Comparison of ENCODE assay signal across 8 cellular contexts in the genomic region with DNA sequence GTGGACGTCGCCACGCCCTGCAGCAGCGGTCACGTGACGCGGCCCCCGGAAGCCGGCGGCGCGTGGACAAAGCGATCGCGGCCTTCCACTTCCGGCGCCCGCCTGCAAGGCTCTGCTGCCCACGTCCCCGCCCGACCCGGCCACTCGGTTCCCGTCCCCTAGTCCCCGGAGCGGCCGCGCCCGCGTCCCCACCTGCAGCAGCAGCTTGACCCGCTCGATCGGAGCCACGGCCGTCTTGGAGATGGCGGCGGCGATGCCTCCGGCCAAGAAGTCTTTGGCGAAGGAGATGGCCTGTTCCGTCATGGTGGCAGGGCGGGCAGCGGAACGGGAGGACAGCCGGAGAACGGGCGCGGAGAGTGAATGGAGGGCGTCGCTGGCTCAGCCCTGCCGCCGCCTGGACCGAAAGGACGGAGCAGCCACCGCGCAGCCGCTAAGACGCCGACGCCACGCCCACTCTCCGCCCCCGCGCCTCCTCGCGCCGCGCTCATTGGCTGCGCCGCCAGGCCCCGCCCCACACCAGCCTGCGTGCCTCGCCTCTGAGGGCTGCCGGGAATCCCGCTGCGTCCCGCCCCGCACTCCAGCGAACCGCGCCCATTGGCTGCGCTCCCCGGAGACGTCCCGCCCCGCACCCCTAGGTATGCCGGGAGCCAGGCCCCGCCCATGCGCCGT.
A peak's percentile ranks its signal among the peaks of the same experiment; 100 is the strongest.
DNase-seq lines count a peak whose midpoint lies in the region; ATAC-seq and TF ChIP-seq lines count a peak whose summit lies in the region.

A gene (minus strand): TSS at position 407 of the 669 bp plus-strand sequence. CDS start 104 bp downstream, at position 303.

- no peak for TF ChIP-seq CTCF in SU-DHL-6 (IDR thresholded peaks at IDR 0.05; ENCODE audit: insufficient read depth, low read length, poor library complexity, severe bottlenecking)
- peak; percentile 6 for TF ChIP-seq CTCF in brain microvascular endothelial cell (IDR thresholded peaks at IDR 0.05; ENCODE audit: low read depth, low read length, missing control alignments)

- H3K27me3 ChIP-seq in SU-DHL-6 (ENCODE audit: low read length), result no peaks in the 10 kb centered on the region
- no peaks in the 10 kb centered on the region for H3K27me3 ChIP-seq in brain microvascular endothelial cell (replicated peaks)

- peak within 1 kb of the TSS; percentile 78 for H3K4me2 ChIP-seq in SU-DHL-6 (ENCODE audit: low read depth, low read length, poor library complexity, severe bottlenecking)

- no peaks in the 10 kb centered on the region for H3F3A ChIP-seq in SU-DHL-6 (ENCODE audit: insufficient read depth)

- H4K20me1 ChIP-seq in SU-DHL-6 (ENCODE audit: low read depth, low read length), result peaks cover 12% of the 10 kb centered on the region

- DNase-seq in brain microvascular endothelial cell (peak; percentile 96), iPS-NIHi7 (ENCODE audit: extremely low spot score) (peak; percentile 99), NCI-H1436 (lab: John Stamatoyannopoulos, UW) (no peak), GOT3 (lab: John Stamatoyannopoulos, UW) (no peak)
- DNase-seq in stimulated activated CD4-positive, alpha-beta T cell treated with anti-CD3 and anti-CD28 coated beads, Interleukin-12 subunit alpha, Interleukin-12 subunit beta, amount 100 ng/mL, for 24 hours (ENCODE audit: low read depth in 2 of 2), result peak; percentile 99 to 100

- H3K36me3 ChIP-seq in SU-DHL-6 (ENCODE audit: low read length), result peaks cover 8% of the 10 kb centered on the region; the same call in 1 of the 2 replicates
- peaks cover 40% of the 10 kb centered on the region for H3K36me3 ChIP-seq in brain microvascular endothelial cell (replicated peaks)

- in situ Hi-C loops in brain microvascular endothelial cell (cut with HindIII; ENCODE audit: low pct_ligation_motif_present, low sequenced_read_pairs), result no loop called here

- peak within 1 kb of the TSS; percentile 90 for H3K27ac ChIP-seq in SU-DHL-6 (ENCODE audit: low read depth, low read length)
- H3K27ac ChIP-seq in brain microvascular endothelial cell, result peak within 1 kb of the TSS; percentile 95

- H3K4me3 ChIP-seq in SU-DHL-6 (ENCODE audit: insufficient read depth, low read length, poor library complexity, severe bottlenecking) (peak within 1 kb of the TSS; percentile 93), brain microvascular endothelial cell (ENCODE audit: low read depth, low read length) (peak within 1 kb of the TSS; percentile 100)

- H3K9me2 ChIP-seq in SU-DHL-6 (replicated peaks; ENCODE audit: insufficient read depth, low read length), result no peaks in the 10 kb centered on the region

- peaks cover 56% of the 10 kb centered on the region for H3K79me2 ChIP-seq in SU-DHL-6 (ENCODE audit: insufficient read depth, low read length)

- H3K9me3 ChIP-seq in SU-DHL-6 (ENCODE audit: insufficient read depth, low read length), result no peaks in the 10 kb centered on the region

- peak; percentile 82 for ATAC-seq in GM18517 (IDR thresholded peaks at IDR 0.05; ENCODE audit: unreplicated experiment)
- peak; percentile 86 for ATAC-seq in HG03025 (IDR thresholded peaks at IDR 0.05; ENCODE audit: low FRiP score, unreplicated experiment)

- no peak within 1 kb of the TSS for H2AFZ ChIP-seq in SU-DHL-6 (ENCODE audit: low read depth, low read length, severe bottlenecking)

- peak within 1 kb of the TSS; percentile 99 for H3K9ac ChIP-seq in SU-DHL-6 (ENCODE audit: low read length)

Comparison
In these comparisons a context has a peak if more than half of its experiments do, and no peak if none do; other contexts are left out.
1. DNase-seq: peak in brain microvascular endothelial cell (single experiment), iPS-NIHi7 (single experiment) and stimulated activated CD4-positive, alpha-beta T cell treated with anti-CD3 and anti-CD28 coated beads, Interleukin-12 subunit alpha, Interleukin-12 subunit beta, amount 100 ng/mL, for 24 hours (2 of 2); none in NCI-H1436 (single experiment) and GOT3 (single experiment).